Comparison of ENCODE assay signal across 34 cellular contexts in genomic region chr1:179325836-179326235, GRCh38. TPM values are rescaled to one million over a fixed set of nuclear protein-coding genes. Genes with fewer than 3 reads are reported as not detected.
"Had no signal": no experiment of that assay in that cellular context is flagged by ENCODE, and none has a peak within 500 bp of the region (broad histone marks: within the 10 kb centered on the region; RNA-seq: fewer than 3 reads in every experiment).

No MANE protein-coding gene starts in this region.

- H3K27ac Mint-ChIP-seq: activated CD4-positive, alpha-beta T cell treated with anti-CD3 and anti-CD28 coated beads, Interleukin-2, amount 10 ng/mL, durations not matched to agents 24 days and 14 days; activated CD8-positive, alpha-beta T cell treated with anti-CD3 and anti-CD28 coated beads for 36 hours; activated naive CD4-positive, alpha-beta T cell treated with anti-CD3 and anti-CD28 coated beads, Interleukin-2, amount 50 U/mL, for 24 hours; activated T-cell treated with anti-CD3 and anti-CD28 coated beads, Interleukin-2, amount 50 U/mL, for 24 hours; activated T-helper 2 cell treated with anti-CD3 and anti-CD28 coated beads, Interferon-gamma antibody, Interleukin-2, Interleukin-4, amounts not matched to agents 10 μg/mL and 5 μg/mL and 100 μg/mL, durations not matched to agents 14 hours and 24 hours and 36 hours had no signal

- H3K4me3 ChIP-seq: adrenal gland, body of pancreas, breast epithelium, MG63 had no signal

- H3K4me1 ChIP-seq: breast epithelium had no signal

- H3K36me3 ChIP-seq: breast epithelium had no signal

- H3K9me3 Mint-ChIP-seq: activated naive CD4-positive, alpha-beta T cell treated with anti-CD3 and anti-CD28 coated beads, Interleukin-2, amount 50 U/mL, for 24 hours; activated T-cell treated with anti-CD3 and anti-CD28 coated beads, Interleukin-2, amount 50 U/mL, for 24 hours had no signal

- H3K4me3 Mint-ChIP-seq: activated CD4-positive, alpha-beta T cell treated with anti-CD3 and anti-CD28 coated beads, Interleukin-2, amount 10 ng/mL, durations not matched to agents 24 days and 14 days; activated CD8-positive, alpha-beta T cell treated with anti-CD3 and anti-CD28 coated beads for 36 hours; activated naive CD4-positive, alpha-beta T cell treated with anti-CD3 and anti-CD28 coated beads, Interleukin-2, amount 50 U/mL, for 24 hours; activated T-cell treated with anti-CD3 and anti-CD28 coated beads, Interleukin-2, amount 50 U/mL, for 24 hours had no signal

- H3K27me3 Mint-ChIP-seq: activated CD4-positive, alpha-beta T cell treated with anti-CD3 and anti-CD28 coated beads, Interleukin-2, amount 10 ng/mL, durations not matched to agents 24 days and 14 days; activated CD8-positive, alpha-beta T cell treated with anti-CD3 and anti-CD28 coated beads for 36 hours; activated naive CD4-positive, alpha-beta T cell treated with anti-CD3 and anti-CD28 coated beads, Interleukin-2, amount 50 U/mL, for 24 hours; activated T-cell treated with anti-CD3 and anti-CD28 coated beads, Interleukin-2, amount 50 U/mL, for 24 hours had no signal

- FAIRE-seq: astrocyte, RCC 7860 had no signal

- ATAC-seq: activated CD8-positive, alpha-beta T cell treated with anti-CD3 and anti-CD28 coated beads for 36 hours; body of pancreas; PC-3 had no signal

- DNase-seq: activated CD4-positive, alpha-beta T cell treated with anti-CD3 and anti-CD28 coated beads, Interleukin-2, amount 10 ng/mL, durations not matched to agents 24 days and 14 days; activated CD4-positive, alpha-beta T cell treated with anti-CD3 and anti-CD28 coated beads, Interleukin-2, amount 50 U/mL, for 4 hours; activated CD8-positive, alpha-beta T cell treated with anti-CD3 and anti-CD28 coated beads for 36 hours; activated gamma-delta T cell; activated naive CD4-positive, alpha-beta T cell treated with Interleukin-2 at 50 U/mL for 16 hours; activated T-cell treated with anti-CD3 and anti-CD28 coated beads, Interleukin-2, amount 50 U/mL, for 24 hours; adrenal gland; body of pancreas; Karpas-422; MG63; NCI-H1092 treated with DMSO at 0.1 percent for 48 hours; NCI-H1417; NCI-H146; NCI-H187; NCI-H2029 treated with DMSO at 0.1 percent for 48 hours; NCI-H2107; NCI-H2171; NCI-H510A; NCI-H526; NCI-H748 treated with DMSO at 0.1 percent for 48 hours; NK-92 treated with Interleukin-12 subunit alpha and Interleukin-12 subunit beta, amount 100 ng/mL, for 24 hours; PC-3; Right ventricle myocardium superior; SW 1271; T-helper 1 cell; T-helper 2 cell; T1000 had no signal

- H3K27ac ChIP-seq: body of pancreas, breast epithelium, RWPE1 had no signal

- H3K9me3 ChIP-seq: body of pancreas, breast epithelium had no signal

- H3K27me3 ChIP-seq: adrenal gland, body of pancreas, breast epithelium, MG63 had no signal

RNA-seq across cellular contexts. Expression of gene AXDND1, which starts 39.9 kb away (rescaled TPM):
- total RNA-seq: activated CD4-positive, alpha-beta T cell treated with anti-CD3 and anti-CD28 coated beads, Interleukin-2, amount 10 ng/mL, durations not matched to agents 24 days and 14 days; cardiac septum; PC-3; Right ventricle myocardium superior had no signal
